1 cellular context compared by ENCODE assay signal in the genomic region with DNA sequence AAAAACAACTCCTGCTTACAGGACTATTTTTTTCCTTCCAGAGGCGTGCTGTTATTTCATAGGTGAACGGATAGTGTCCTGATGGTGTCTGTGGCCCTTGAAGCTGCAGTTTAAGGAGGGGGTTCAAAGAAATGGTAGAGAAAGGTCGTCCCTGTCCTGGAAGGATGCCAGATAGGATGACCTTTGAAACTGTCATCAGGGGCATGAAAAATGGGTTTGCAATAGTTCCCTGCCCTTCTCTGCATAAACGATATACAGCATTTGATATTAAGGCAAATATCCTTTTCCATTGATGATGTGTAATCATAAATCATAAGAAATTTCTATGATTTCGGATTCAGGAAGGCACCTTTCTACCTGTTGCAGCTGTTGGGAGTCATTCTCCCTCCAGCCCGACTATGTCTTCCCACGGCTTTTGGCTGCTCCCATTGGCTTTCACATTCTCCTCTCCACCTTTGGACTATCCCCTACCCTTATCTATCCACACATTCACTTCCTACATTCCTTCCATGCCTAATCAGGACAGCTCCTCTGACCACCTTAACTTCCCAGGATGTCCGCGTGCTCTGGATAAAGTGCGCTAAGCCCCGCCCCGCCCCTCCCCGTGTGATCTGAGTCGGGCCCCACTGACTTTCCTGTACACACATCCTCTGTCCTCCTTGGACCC.
TF ChIP-seq lines count a peak whose summit lies in the region.

No MANE protein-coding gene starts in this region.

TF ChIP-seq in HepG2, 621 proteins besides CTCF, POLR2A, EP300 and RAD21 (continued from another document and continues in another):
- TF ChIP-seq, protein P1, sequence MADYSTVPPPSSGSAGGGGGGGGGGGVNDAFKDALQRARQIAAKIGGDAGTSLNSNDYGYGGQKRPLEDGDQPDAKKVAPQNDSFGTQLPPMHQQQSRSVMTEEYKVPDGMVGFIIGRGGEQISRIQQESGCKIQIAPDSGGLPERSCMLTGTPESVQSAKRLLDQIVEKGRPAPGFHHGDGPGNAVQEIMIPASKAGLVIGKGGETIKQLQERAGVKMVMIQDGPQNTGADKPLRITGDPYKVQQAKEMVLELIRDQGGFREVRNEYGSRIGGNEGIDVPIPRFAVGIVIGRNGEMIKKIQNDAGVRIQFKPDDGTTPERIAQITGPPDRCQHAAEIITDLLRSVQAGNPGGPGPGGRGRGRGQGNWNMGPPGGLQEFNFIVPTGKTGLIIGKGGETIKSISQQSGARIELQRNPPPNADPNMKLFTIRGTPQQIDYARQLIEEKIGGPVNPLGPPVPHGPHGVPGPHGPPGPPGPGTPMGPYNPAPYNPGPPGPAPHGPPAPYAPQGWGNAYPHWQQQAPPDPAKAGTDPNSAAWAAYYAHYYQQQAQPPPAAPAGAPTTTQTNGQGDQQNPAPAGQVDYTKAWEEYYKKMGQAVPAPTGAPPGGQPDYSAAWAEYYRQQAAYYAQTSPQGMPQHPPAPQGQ (CRISPR knock-in tag; IDR thresholded peaks at IDR 0.05; ENCODE audit: borderline replicate concordance), result no peak
- TF ChIP-seq FOXA3 (CRISPR knock-in tag; IDR thresholded peaks at IDR 0.05) (no peak), ZMYM3 (CRISPR knock-in tag; IDR thresholded peaks at IDR 0.05) (no peak), ZNF101 (CRISPR knock-in tag; IDR thresholded peaks at IDR 0.05; ENCODE audit: borderline replicate concordance, low read depth) (no peak), FOXK2 (IDR thresholded peaks at IDR 0.05) (no peak), ZNF577 (CRISPR knock-in tag; IDR thresholded peaks at IDR 0.05; ENCODE audit: borderline replicate concordance, low read depth) (no peak), FLYWCH1 (CRISPR knock-in tag; IDR thresholded peaks at IDR 0.05) (no peak), ZNF629 (CRISPR knock-in tag; conservative IDR thresholded peaks at IDR 0.05) (peak; percentile 91), MTA1 (CRISPR knock-in tag; IDR thresholded peaks at IDR 0.05; ENCODE audit: borderline replicate concordance) (no peak), NFKB2 (CRISPR knock-in tag; IDR thresholded peaks at IDR 0.05; ENCODE audit: borderline replicate concordance) (no peak), RELA (CRISPR knock-in tag; IDR thresholded peaks at IDR 0.05) (no peak), ZNF17 (CRISPR knock-in tag; IDR thresholded peaks at IDR 0.05) (no peak), NCOR1 (IDR thresholded peaks at IDR 0.05; ENCODE audit: borderline replicate concordance, low read length) (peak; percentile 72), NAIF1 (CRISPR knock-in tag; IDR thresholded peaks at IDR 0.05; ENCODE audit: borderline replicate concordance) (no peak), FOXC1 (CRISPR knock-in tag; IDR thresholded peaks at IDR 0.05; ENCODE audit: borderline replicate concordance) (no peak), HNRNPL (IDR thresholded peaks at IDR 0.05; ENCODE audit: low read depth, low read length) (no peak), SOX5 (CRISPR knock-in tag; IDR thresholded peaks at IDR 0.05; ENCODE audit: borderline replicate concordance) (peak; percentile 53; the same call in 1 of the 2 replicates), ZNF780A (CRISPR knock-in tag; IDR thresholded peaks at IDR 0.05) (no peak), TSC22D2 (CRISPR knock-in tag; IDR thresholded peaks at IDR 0.05; ENCODE audit: borderline replicate concordance) (no peak), ZNF841 (CRISPR knock-in tag; IDR thresholded peaks at IDR 0.05; ENCODE audit: borderline replicate concordance) (no peak), ZNF138 (CRISPR knock-in tag; IDR thresholded peaks at IDR 0.05; ENCODE audit: low read depth) (no peak), TEAD2 (CRISPR knock-in tag; IDR thresholded peaks at IDR 0.05) (no peak), ZNF292 (CRISPR knock-in tag; IDR thresholded peaks at IDR 0.05; ENCODE audit: borderline replicate concordance, low read depth) (no peak), MTF2 (CRISPR knock-in tag; IDR thresholded peaks at IDR 0.05; ENCODE audit: borderline replicate concordance) (no peak), ZNF354B (CRISPR knock-in tag; IDR thresholded peaks at IDR 0.05) (no peak), ZKSCAN5 (CRISPR knock-in tag; IDR thresholded peaks at IDR 0.05) (peak; percentile 81; the same call in 1 of the 2 replicates), MAFK (conservative IDR thresholded peaks at IDR 0.05 in 1 of 2, IDR thresholded peaks at IDR 0.05 in 1 of 2; ENCODE audit: low read length in 2 of 2) (no peak), ATAD3A (CRISPR knock-in tag; IDR thresholded peaks at IDR 0.05) (no peak), NFATC3 (CRISPR knock-in tag; IDR thresholded peaks at IDR 0.05) (no peak), ZZZ3 (CRISPR knock-in tag; IDR thresholded peaks at IDR 0.05; ENCODE audit: borderline replicate concordance) (no peak), ZFP36L2 (CRISPR knock-in tag; IDR thresholded peaks at IDR 0.05) (no peak), NR3C1 (CRISPR knock-in tag; IDR thresholded peaks at IDR 0.05) (no peak), KLF6 (CRISPR knock-in tag; IDR thresholded peaks at IDR 0.05) (no peak)
- TF ChIP-seq, protein P2, sequence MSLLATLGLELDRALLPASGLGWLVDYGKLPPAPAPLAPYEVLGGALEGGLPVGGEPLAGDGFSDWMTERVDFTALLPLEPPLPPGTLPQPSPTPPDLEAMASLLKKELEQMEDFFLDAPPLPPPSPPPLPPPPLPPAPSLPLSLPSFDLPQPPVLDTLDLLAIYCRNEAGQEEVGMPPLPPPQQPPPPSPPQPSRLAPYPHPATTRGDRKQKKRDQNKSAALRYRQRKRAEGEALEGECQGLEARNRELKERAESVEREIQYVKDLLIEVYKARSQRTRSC (CRISPR knock-in tag; IDR thresholded peaks at IDR 0.05; ENCODE audit: low read depth), result no peak
- TF ChIP-seq, protein P3, sequence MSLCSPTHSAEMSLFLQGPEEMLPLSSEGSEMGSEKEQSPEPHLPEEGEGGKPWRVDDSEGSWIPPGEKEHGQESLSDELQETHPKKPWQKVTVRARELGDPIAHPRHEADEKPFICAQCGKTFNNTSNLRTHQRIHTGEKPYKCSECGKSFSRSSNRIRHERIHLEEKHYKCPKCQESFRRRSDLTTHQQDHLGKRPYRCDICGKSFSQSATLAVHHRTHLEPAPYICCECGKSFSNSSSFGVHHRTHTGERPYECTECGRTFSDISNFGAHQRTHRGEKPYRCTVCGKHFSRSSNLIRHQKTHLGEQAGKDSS (CRISPR knock-in tag; IDR thresholded peaks at IDR 0.05; ENCODE audit: borderline replicate concordance, low read depth), result no peak
- TF ChIP-seq, protein P4, sequence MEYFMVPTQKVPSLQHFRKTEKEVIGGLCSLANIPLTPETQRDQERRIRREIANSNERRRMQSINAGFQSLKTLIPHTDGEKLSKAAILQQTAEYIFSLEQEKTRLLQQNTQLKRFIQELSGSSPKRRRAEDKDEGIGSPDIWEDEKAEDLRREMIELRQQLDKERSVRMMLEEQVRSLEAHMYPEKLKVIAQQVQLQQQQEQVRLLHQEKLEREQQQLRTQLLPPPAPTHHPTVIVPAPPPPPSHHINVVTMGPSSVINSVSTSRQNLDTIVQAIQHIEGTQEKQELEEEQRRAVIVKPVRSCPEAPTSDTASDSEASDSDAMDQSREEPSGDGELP (IDR thresholded peaks at IDR 0.05; ENCODE audit: borderline replicate concordance, low read depth), result no peak
- TF ChIP-seq, protein P5, sequence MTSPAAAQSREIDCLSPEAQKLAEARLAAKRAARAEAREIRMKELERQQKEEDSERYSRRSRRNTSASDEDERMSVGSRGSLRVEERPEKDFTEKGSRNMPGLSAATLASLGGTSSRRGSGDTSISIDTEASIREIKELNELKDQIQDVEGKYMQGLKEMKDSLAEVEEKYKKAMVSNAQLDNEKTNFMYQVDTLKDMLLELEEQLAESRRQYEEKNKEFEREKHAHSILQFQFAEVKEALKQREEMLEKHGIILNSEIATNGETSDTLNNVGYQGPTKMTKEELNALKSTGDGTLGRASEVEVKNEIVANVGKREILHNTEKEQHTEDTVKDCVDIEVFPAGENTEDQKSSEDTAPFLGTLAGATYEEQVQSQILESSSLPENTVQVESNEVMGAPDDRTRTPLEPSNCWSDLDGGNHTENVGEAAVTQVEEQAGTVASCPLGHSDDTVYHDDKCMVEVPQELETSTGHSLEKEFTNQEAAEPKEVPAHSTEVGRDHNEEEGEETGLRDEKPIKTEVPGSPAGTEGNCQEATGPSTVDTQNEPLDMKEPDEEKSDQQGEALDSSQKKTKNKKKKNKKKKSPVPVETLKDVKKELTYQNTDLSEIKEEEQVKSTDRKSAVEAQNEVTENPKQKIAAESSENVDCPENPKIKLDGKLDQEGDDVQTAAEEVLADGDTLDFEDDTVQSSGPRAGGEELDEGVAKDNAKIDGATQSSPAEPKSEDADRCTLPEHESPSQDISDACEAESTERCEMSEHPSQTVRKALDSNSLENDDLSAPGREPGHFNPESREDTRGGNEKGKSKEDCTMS (CRISPR knock-in tag; conservative IDR thresholded peaks at IDR 0.05), result no peak
- TF ChIP-seq, protein P6, sequence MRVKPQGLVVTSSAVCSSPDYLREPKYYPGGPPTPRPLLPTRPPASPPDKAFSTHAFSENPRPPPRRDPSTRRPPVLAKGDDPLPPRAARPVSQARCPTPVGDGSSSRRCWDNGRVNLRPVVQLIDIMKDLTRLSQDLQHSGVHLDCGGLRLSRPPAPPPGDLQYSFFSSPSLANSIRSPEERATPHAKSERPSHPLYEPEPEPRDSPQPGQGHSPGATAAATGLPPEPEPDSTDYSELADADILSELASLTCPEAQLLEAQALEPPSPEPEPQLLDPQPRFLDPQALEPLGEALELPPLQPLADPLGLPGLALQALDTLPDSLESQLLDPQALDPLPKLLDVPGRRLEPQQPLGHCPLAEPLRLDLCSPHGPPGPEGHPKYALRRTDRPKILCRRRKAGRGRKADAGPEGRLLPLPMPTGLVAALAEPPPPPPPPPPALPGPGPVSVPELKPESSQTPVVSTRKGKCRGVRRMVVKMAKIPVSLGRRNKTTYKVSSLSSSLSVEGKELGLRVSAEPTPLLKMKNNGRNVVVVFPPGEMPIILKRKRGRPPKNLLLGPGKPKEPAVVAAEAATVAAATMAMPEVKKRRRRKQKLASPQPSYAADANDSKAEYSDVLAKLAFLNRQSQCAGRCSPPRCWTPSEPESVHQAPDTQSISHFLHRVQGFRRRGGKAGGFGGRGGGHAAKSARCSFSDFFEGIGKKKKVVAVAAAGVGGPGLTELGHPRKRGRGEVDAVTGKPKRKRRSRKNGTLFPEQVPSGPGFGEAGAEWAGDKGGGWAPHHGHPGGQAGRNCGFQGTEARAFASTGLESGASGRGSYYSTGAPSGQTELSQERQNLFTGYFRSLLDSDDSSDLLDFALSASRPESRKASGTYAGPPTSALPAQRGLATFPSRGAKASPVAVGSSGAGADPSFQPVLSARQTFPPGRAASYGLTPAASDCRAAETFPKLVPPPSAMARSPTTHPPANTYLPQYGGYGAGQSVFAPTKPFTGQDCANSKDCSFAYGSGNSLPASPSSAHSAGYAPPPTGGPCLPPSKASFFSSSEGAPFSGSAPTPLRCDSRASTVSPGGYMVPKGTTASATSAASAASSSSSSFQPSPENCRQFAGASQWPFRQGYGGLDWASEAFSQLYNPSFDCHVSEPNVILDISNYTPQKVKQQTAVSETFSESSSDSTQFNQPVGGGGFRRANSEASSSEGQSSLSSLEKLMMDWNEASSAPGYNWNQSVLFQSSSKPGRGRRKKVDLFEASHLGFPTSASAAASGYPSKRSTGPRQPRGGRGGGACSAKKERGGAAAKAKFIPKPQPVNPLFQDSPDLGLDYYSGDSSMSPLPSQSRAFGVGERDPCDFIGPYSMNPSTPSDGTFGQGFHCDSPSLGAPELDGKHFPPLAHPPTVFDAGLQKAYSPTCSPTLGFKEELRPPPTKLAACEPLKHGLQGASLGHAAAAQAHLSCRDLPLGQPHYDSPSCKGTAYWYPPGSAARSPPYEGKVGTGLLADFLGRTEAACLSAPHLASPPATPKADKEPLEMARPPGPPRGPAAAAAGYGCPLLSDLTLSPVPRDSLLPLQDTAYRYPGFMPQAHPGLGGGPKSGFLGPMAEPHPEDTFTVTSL (CRISPR knock-in tag; IDR thresholded peaks at IDR 0.05; ENCODE audit: borderline replicate concordance), result peak; percentile 52; the same call in 1 of the 2 replicates
- TF ChIP-seq, protein P7, sequence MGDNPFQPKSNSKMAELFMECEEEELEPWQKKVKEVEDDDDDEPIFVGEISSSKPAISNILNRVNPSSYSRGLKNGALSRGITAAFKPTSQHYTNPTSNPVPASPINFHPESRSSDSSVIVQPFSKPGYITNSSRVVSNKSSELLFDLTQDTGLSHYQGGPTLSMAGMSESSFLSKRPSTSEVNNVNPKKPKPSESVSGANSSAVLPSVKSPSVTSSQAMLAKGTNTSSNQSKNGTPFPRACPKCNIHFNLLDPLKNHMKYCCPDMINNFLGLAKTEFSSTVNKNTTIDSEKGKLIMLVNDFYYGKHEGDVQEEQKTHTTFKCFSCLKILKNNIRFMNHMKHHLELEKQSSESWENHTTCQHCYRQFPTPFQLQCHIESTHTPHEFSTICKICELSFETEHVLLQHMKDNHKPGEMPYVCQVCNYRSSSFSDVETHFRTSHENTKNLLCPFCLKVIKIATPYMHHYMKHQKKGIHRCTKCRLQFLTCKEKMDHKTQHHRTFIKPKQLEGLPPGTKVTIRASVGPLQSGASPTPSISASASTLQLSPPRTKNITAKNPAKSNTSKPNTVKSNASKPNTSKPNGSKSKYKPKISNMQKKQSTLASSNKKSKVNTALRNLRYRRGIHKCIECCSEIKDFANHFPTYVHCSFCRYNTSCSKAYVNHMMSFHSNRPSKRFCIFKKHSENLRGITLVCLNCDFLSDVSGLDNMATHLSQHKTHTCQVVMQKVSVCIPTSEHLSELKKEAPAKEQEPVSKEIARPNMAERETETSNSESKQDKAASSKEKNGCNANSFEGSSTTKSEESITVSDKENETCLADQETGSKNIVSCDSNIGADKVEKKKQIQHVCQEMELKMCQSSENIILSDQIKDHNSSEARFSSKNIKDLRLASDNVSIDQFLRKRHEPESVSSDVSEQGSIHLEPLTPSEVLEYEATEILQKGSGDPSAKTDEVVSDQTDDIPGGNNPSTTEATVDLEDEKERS (CRISPR knock-in tag; IDR thresholded peaks at IDR 0.05), result no peak
- TF ChIP-seq, protein P8, sequence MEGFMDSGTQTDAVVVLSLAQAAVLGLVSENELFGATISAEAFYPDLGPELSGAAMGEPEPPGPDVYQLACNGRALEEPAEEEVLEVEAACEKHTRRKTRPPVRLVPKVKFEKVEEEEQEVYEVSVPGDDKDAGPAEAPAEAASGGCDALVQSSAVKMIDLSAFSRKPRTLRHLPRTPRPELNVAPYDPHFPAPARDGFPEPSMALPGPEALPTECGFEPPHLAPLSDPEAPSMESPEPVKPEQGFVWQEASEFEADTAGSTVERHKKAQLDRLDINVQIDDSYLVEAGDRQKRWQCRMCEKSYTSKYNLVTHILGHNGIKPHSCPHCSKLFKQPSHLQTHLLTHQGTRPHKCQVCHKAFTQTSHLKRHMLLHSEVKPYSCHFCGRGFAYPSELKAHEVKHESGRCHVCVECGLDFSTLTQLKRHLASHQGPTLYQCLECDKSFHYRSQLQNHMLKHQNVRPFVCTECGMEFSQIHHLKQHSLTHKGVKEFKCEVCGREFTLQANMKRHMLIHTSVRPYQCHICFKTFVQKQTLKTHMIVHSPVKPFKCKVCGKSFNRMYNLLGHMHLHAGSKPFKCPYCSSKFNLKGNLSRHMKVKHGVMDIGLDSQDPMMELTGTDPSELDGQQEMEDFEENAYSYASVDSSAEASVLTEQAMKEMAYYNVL (CRISPR knock-in tag; IDR thresholded peaks at IDR 0.05; ENCODE audit: borderline replicate concordance), result peak; percentile 79; the same call in 1 of the 2 replicates
- TF ChIP-seq, protein P9, sequence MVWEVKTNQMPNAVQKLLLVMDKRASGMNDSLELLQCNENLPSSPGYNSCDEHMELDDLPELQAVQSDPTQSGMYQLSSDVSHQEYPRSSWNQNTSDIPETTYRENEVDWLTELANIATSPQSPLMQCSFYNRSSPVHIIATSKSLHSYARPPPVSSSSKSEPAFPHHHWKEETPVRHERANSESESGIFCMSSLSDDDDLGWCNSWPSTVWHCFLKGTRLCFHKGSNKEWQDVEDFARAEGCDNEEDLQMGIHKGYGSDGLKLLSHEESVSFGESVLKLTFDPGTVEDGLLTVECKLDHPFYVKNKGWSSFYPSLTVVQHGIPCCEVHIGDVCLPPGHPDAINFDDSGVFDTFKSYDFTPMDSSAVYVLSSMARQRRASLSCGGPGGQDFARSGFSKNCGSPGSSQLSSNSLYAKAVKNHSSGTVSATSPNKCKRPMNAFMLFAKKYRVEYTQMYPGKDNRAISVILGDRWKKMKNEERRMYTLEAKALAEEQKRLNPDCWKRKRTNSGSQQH (CRISPR knock-in tag; IDR thresholded peaks at IDR 0.05; ENCODE audit: low read depth), result no peak
